Comparison of ENCODE assay signal across 8 cellular contexts in genomic region chr17:37643118-37643766, GRCh38. TPM values are rescaled to one million over a fixed set of nuclear protein-coding genes. Genes with fewer than 3 reads are reported as not detected.
DNase-seq lines count a peak whose midpoint lies in the region; ATAC-seq and TF ChIP-seq lines count a peak whose summit lies in the region.

TSS of gene DDX52 (minus strand) at chr17:37643446. CDS start at chr17:37643420, 26 bp downstream.

- TF ChIP-seq CTCF in DOHH2 (IDR thresholded peaks at IDR 0.05; ENCODE audit: low read depth, low read length, poor library complexity, severe bottlenecking) (no peak), gastroesophageal sphincter (IDR thresholded peaks at IDR 0.05) (peak in 1 of 4 experiments; percentile 42)

- H3K4me2 ChIP-seq in DOHH2 (ENCODE audit: low read length) (peak within 1 kb of the TSS; percentile 81), neuronal stem cell (ENCODE audit: insufficient read depth, low read length, poor library complexity, severe bottlenecking) (peak within 1 kb of the TSS; percentile 56)

- H2AFZ ChIP-seq in neuronal stem cell (ENCODE audit: low read length): peak within 1 kb of the TSS; percentile 90

- H3K4ac ChIP-seq in neuronal stem cell (ENCODE audit: low read length): no peak within 1 kb of the TSS

- no peaks in the 10 kb centered on the region for H4K20me1 ChIP-seq in DOHH2 (ENCODE audit: control insufficient read depth, insufficient read depth, low read depth, low read length)

- H3K4me1 ChIP-seq in DOHH2 (ENCODE audit: control insufficient read depth, low read length) (peaks cover 22% of the 10 kb centered on the region), HAP-1 (peaks cover 6% of the 10 kb centered on the region), gastroesophageal sphincter (peaks cover 0 to 46% (median 6%) of the 10 kb centered on the region in 3 donors), neuronal stem cell (ENCODE audit: control insufficient read depth in 2 of 2, insufficient read depth in 1 of 2, low read depth in 1 of 2, low read length in 2 of 2) (peaks cover 1 to 2% of the 10 kb centered on the region in 2 donors)

- H3K23ac ChIP-seq in neuronal stem cell (ENCODE audit: low read depth, low read length, poor library complexity): no peak within 1 kb of the TSS

- peak in 1 of 2 donors; percentile 47 for TF ChIP-seq POLR2A in gastroesophageal sphincter (IDR thresholded peaks at IDR 0.05)

- peak within 1 kb of the TSS; percentile 81 for H3K4me3 ChIP-seq in DOHH2 (ENCODE audit: low read length)
- peak within 1 kb of the TSS; percentile 88 for H3K4me3 ChIP-seq in HAP-1
- peak within 1 kb of the TSS; percentile 62 to 77 for H3K4me3 ChIP-seq in gastroesophageal sphincter
- H3K4me3 ChIP-seq in neuronal stem cell (ENCODE audit: low read length in 2 of 2): peak within 1 kb of the TSS; percentile 77 to 94

- WGBS in gastroesophageal sphincter (ENCODE audit: low coverage in 1 of 2), 2 donors: 0% methylated on average over 24 to 26 of the region's 43 CpGs
- no CpG with 5 or more reads among the region's 43 CpGs for WGBS in neuronal stem cell (ENCODE audit: extremely low coverage in 2 of 2, insufficient read length in 2 of 2, insufficient replicate concordance in 1 of 2), 2 donors

- H3K9ac ChIP-seq in neuronal stem cell (ENCODE audit: low read depth, low read length, poor library complexity): peak within 1 kb of the TSS; percentile 93

- no peak within 1 kb of the TSS for H2AK5ac ChIP-seq in neuronal stem cell (ENCODE audit: low read depth, low read length)

- peak within 1 kb of the TSS; percentile 27; the same call in 1 of the 2 replicates for H3K27ac ChIP-seq in DOHH2 (ENCODE audit: low read depth, low read length)
- peak within 1 kb of the TSS; percentile 68 to 92 (median 91) for H3K27ac ChIP-seq in gastroesophageal sphincter
- peak within 1 kb of the TSS; percentile 59 for H3K27ac ChIP-seq in neuronal stem cell (replicated peaks; ENCODE audit: low read length)

- H3K9me3 ChIP-seq in DOHH2 (ENCODE audit: control insufficient read depth, insufficient read depth, low read length) (no peaks in the 10 kb centered on the region), HAP-1 (no peaks in the 10 kb centered on the region), gastroesophageal sphincter (no peaks in the 10 kb centered on the region), neuronal stem cell (replicated peaks in 1 of 2; ENCODE audit: control insufficient read depth in 2 of 2, insufficient read depth in 1 of 2, low read depth in 1 of 2, low read length in 2 of 2) (no peaks in the 10 kb centered on the region)

- no peak within 1 kb of the TSS for H2BK120ac ChIP-seq in neuronal stem cell (ENCODE audit: low read depth, low read length)

- DNase-seq in HAP-1 (ENCODE audit: low spot score in 2 of 2) (peak; percentile 88 to 92), NCI-H1048 (lab: John Stamatoyannopoulos, UW) (peak; percentile 89), SK-N-DZ (ENCODE audit: low spot score) (peak; percentile 87), neuronal stem cell (ENCODE audit: low spot score) (peak; percentile 78), stromal cell of bone marrow (ENCODE audit: low read depth) (peak; percentile 81)
- peak; percentile 90 for DNase-seq in activated naive CD4-positive, alpha-beta T cell treated with Interleukin-2 at 50 U/mL for 16 hours

- no peaks in the 10 kb centered on the region for H3K79me1 ChIP-seq in neuronal stem cell (ENCODE audit: low read depth, low read length)

- H3K79me2 ChIP-seq in DOHH2 (ENCODE audit: control insufficient read depth, low read length): peaks cover 46% of the 10 kb centered on the region

- H2BK5ac ChIP-seq in neuronal stem cell (ENCODE audit: low read length): no peak within 1 kb of the TSS

- peak within 1 kb of the TSS; percentile 97 for H3K18ac ChIP-seq in neuronal stem cell (ENCODE audit: low read length)

- TF ChIP-seq EP300 in gastroesophageal sphincter (IDR thresholded peaks at IDR 0.05): no peak

- peaks cover 30% of the 10 kb centered on the region for H3K27me3 ChIP-seq in DOHH2 (ENCODE audit: control insufficient read depth, low read length)
- peaks cover 36% of the 10 kb centered on the region for H3K27me3 ChIP-seq in HAP-1 (ENCODE audit: low read depth)
- peaks cover 17% of the 10 kb centered on the region for H3K27me3 ChIP-seq in gastroesophageal sphincter
- peaks cover 0 to 35% (median 5%) of the 10 kb centered on the region in 3 experiments for H3K27me3 ChIP-seq in neuronal stem cell (ENCODE audit: control insufficient read depth in 3 of 3, insufficient read depth in 3 of 3, low read depth in 1 of 3, low read length in 3 of 3)

- no peaks in the 10 kb centered on the region for H3K9me2 ChIP-seq in DOHH2 (replicated peaks; ENCODE audit: control insufficient read depth, low read length)

- ATAC-seq in gastroesophageal sphincter: peak; percentile 99

- peaks cover 35% of the 10 kb centered on the region for H3K36me3 ChIP-seq in DOHH2 (ENCODE audit: control insufficient read depth, low read length)
- peaks cover 18% of the 10 kb centered on the region for H3K36me3 ChIP-seq in HAP-1 (replicated peaks)
- H3K36me3 ChIP-seq in gastroesophageal sphincter: peaks cover 0 to 27% of the 10 kb centered on the region in 2 donors
- H3K36me3 ChIP-seq in neuronal stem cell (replicated peaks in 1 of 2; ENCODE audit: control insufficient read depth in 2 of 2, insufficient read depth in 2 of 2, low read length in 2 of 2): peaks cover 4 to 39% of the 10 kb centered on the region in 2 donors

- in situ Hi-C loops in HAP-1 (cut with MboI; ENCODE audit: low sequenced_read_pairs): no loop called here

- H4K8ac ChIP-seq in neuronal stem cell (ENCODE audit: low read depth, low read length): no peak within 1 kb of the TSS

- H3F3A ChIP-seq in DOHH2 (ENCODE audit: control insufficient read depth, insufficient read depth): no peaks in the 10 kb centered on the region

- no peak within 1 kb of the TSS for H3K14ac ChIP-seq in neuronal stem cell (ENCODE audit: low read length)

- H2BK15ac ChIP-seq in neuronal stem cell (ENCODE audit: low read length): no peak within 1 kb of the TSS

- no peak within 1 kb of the TSS for H4K91ac ChIP-seq in neuronal stem cell (ENCODE audit: low read depth, low read length, poor library complexity)

- H2BK12ac ChIP-seq in neuronal stem cell (ENCODE audit: low read length): no peak within 1 kb of the TSS

RNA-seq across cellular contexts. Expression of gene DDX52, which starts in this region (rescaled TPM):
- polyA plus RNA-seq in SK-N-DZ (2014; cell fraction: cytosol; rRNA removed): 23.0 and 24.5 TPM in 2 replicates
- 25.3 and 29.6 TPM in 2 replicates for polyA plus RNA-seq in SK-N-DZ (2014; cell fraction: nucleus; rRNA removed)
- total RNA-seq in gastroesophageal sphincter: 10 to 100 TPM; 16.4 to 29.9 (median 18.3) TPM
- polyA plus RNA-seq in neuronal stem cell (2013, experiment 1 of 2): 33.9 TPM
- polyA plus RNA-seq in neuronal stem cell (2013, experiment 2 of 2): 36.6 TPM

Comparison
In these comparisons a context has a peak if more than half of its experiments do, and no peak if none do; other contexts are left out.
1. Peak in every context shown above with its lines: DNase-seq, ATAC-seq, H3K4me3 ChIP-seq and H3K27ac ChIP-seq.
2. H3K27ac ChIP-seq: peak in every context shown above with its lines; median percentile 91 in gastroesophageal sphincter; 59 in neuronal stem cell; 27 in DOHH2.